In genomic region chr16:87133966-87134945, GRCh38 we compare ENCODE assay signal across 24 cellular contexts.
"Had no signal": no experiment of that assay in that cellular context is flagged by ENCODE, and none has a peak within 500 bp of the region (broad histone marks: within the 10 kb centered on the region; RNA-seq: fewer than 3 reads in every experiment).

No MANE protein-coding gene starts in this region.

- H3K27ac ChIP-seq: colonic mucosa, esophagus muscularis mucosa, hepatocyte, left lung, stomach, suprapubic skin, uterus had no signal

- H3K4me1 ChIP-seq: colonic mucosa, esophagus muscularis mucosa, left lung, stomach, uterus had no signal

- H2AFZ ChIP-seq: hepatocyte had no signal

- H3K4me1 Mint-ChIP-seq: activated naive CD8-positive, alpha-beta T cell treated with anti-CD3 and anti-CD28 coated beads, Interleukin-2, amount 50 U/mL, for 24 hours; immature natural killer cell; natural killer cell had no signal

- H3K4me2 ChIP-seq: hepatocyte had no signal

- H3K36me3 Mint-ChIP-seq: immature natural killer cell, natural killer cell had no signal

- H3K36me3 ChIP-seq: colonic mucosa, esophagus muscularis mucosa, left lung, stomach, suprapubic skin, tibial nerve, uterus had no signal

- DNase-seq: activated CD4-positive, alpha-beta T cell treated with anti-CD3 and anti-CD28 coated beads, Interleukin-2, amount 50 U/mL, for 1 hour; activated CD4-positive, CD25-positive, alpha-beta regulatory T cell treated with anti-CD3 and anti-CD28 coated beads, Interleukin-2, amount 50 U/mL, for 72 hours; activated CD8-positive, alpha-beta T cell treated with anti-CD3 and anti-CD28 coated beads, Interleukin-2, amount 10 ng/mL, durations not matched to agents 7 days and 5 days; activated gamma-delta T cell; activated naive CD4-positive, alpha-beta T cell treated with anti-CD3 and anti-CD28 coated beads, Interleukin-2, amount 50 U/mL, for 16 hours; activated naive CD8-positive, alpha-beta T cell treated with anti-CD3 and anti-CD28 coated beads, Interleukin-2, amount 50 U/mL, for 24 hours; caudate nucleus; colonic mucosa; dorsolateral prefrontal cortex; effector memory CD8-positive, alpha-beta T cell; glutamatergic neuron; immature natural killer cell; left lung; midbrain; natural killer cell; nucleus accumbens; stimulated activated CD4-positive, alpha-beta T cell treated with anti-CD3 and anti-CD28 coated beads, Interleukin-1b, Interleukin-23, amount 100 ng/mL, for 48 hours; stomach; uterus had no signal

- ATAC-seq: activated CD8-positive, alpha-beta T cell treated with anti-CD3 and anti-CD28 coated beads, Interleukin-2, amount 10 ng/mL, durations not matched to agents 7 days and 5 days; activated naive CD8-positive, alpha-beta T cell treated with anti-CD3 and anti-CD28 coated beads, Interleukin-2, amount 50 U/mL, for 24 hours; effector memory CD8-positive, alpha-beta T cell; left lung; natural killer cell had no signal

- H3K9me3 ChIP-seq: colonic mucosa, suprapubic skin, uterus had no signal

- H3K4me3 Mint-ChIP-seq: activated CD8-positive, alpha-beta T cell treated with anti-CD3 and anti-CD28 coated beads, Interleukin-2, amount 10 ng/mL, durations not matched to agents 7 days and 5 days; activated naive CD8-positive, alpha-beta T cell treated with anti-CD3 and anti-CD28 coated beads, Interleukin-2, amount 50 U/mL, for 24 hours; activated T-helper 1 cell treated with anti-CD3 and anti-CD28 coated beads, Interleukin-12 subunit alpha, Interleukin-12 subunit beta, Interleukin-2, Interleukin-4 antibody, amounts not matched to agents 30 ng/mL and 10 ng/mL and 1 ng/mL, durations not matched to agents 14 hours and 24 hours and 36 hours; effector memory CD8-positive, alpha-beta T cell; immature natural killer cell; natural killer cell had no signal

- H3K4me3 ChIP-seq: colonic mucosa, dorsolateral prefrontal cortex, esophagus muscularis mucosa, hepatocyte, left lung, stomach, suprapubic skin, tibial nerve, uterus had no signal

- H3K9me3 Mint-ChIP-seq: activated naive CD8-positive, alpha-beta T cell treated with anti-CD3 and anti-CD28 coated beads, Interleukin-2, amount 50 U/mL, for 24 hours; activated T-helper 1 cell treated with anti-CD3 and anti-CD28 coated beads, Interleukin-12 subunit alpha, Interleukin-12 subunit beta, Interleukin-2, Interleukin-4 antibody, amounts not matched to agents 30 ng/mL and 10 ng/mL and 1 ng/mL, durations not matched to agents 14 hours and 24 hours and 36 hours; effector memory CD8-positive, alpha-beta T cell; immature natural killer cell; natural killer cell had no signal

- H3K27ac Mint-ChIP-seq: activated CD8-positive, alpha-beta T cell treated with anti-CD3 and anti-CD28 coated beads, Interleukin-2, amount 10 ng/mL, durations not matched to agents 7 days and 5 days; activated naive CD8-positive, alpha-beta T cell treated with anti-CD3 and anti-CD28 coated beads, Interleukin-2, amount 50 U/mL, for 24 hours; activated T-helper 1 cell treated with anti-CD3 and anti-CD28 coated beads, Interleukin-12 subunit alpha, Interleukin-12 subunit beta, Interleukin-2, Interleukin-4 antibody, amounts not matched to agents 30 ng/mL and 10 ng/mL and 1 ng/mL, durations not matched to agents 14 hours and 24 hours and 36 hours; effector memory CD8-positive, alpha-beta T cell; immature natural killer cell; natural killer cell had no signal

- H3K27me3 Mint-ChIP-seq: activated naive CD8-positive, alpha-beta T cell treated with anti-CD3 and anti-CD28 coated beads, Interleukin-2, amount 50 U/mL, for 24 hours had no signal

- H3K27me3 ChIP-seq: colonic mucosa, dorsolateral prefrontal cortex, hepatocyte, left lung, suprapubic skin, tibial nerve, uterus had no signal
